8 cellular contexts compared by ENCODE assay signal in genomic region chr1:23168462-23169218, GRCh38. TPM values are rescaled to one million over a fixed set of nuclear protein-coding genes. Genes with fewer than 3 reads are reported as not detected.
DNase-seq lines count a peak whose midpoint lies in the region; ATAC-seq and TF ChIP-seq lines count a peak whose summit lies in the region.

Gene LUZP1, minus strand, starts transcription at chr1:23168856.

- no peaks in the 10 kb centered on the region for H3K27me3 ChIP-seq in duodenal mucosa (ENCODE audit: control insufficient read depth in 1 of 2, insufficient read depth in 2 of 2, low read length in 2 of 2)

- POLR2A ChIA-PET in activated CD8-positive, alpha-beta T cell treated with anti-CD3 and anti-CD28 coated beads, Interleukin-2, amount 10 ng/mL, durations not matched to agents 7 days and 5 days (lab: Charles Lee), result interaction anchor here (1.1 to 1.8 kb wide), 2 partner anchors 48 to 63 kb away, joined by 4 to 5 read pairs; no protein-coding TSS in a partner anchor

- CTCF ChIA-PET in activated CD8-positive, alpha-beta T cell treated with anti-CD3 and anti-CD28 coated beads, Interleukin-2, amount 10 ng/mL, durations not matched to agents 7 days and 5 days (lab: Charles Lee), result interaction anchor here (0.8 to 2.1 kb wide), 4 partner anchors 10 to 70 kb away, joined by 3 to 21 read pairs (median 9); no protein-coding TSS in a partner anchor

- ATAC-seq in HG03432 (IDR thresholded peaks at IDR 0.05; ENCODE audit: unreplicated experiment), result peak; percentile 73
- ATAC-seq in activated CD8-positive, alpha-beta T cell treated with anti-CD3 and anti-CD28 coated beads, Interleukin-2, amount 10 ng/mL, durations not matched to agents 7 days and 5 days, result peak; percentile 85

- no peaks in the 10 kb centered on the region for H3K9me3 Mint-ChIP-seq in activated CD8-positive, alpha-beta T cell treated with anti-CD3 and anti-CD28 coated beads, Interleukin-2, amount 10 ng/mL, durations not matched to agents 7 days and 5 days (ENCODE audit: insufficient read depth)

- TF ChIP-seq CTCF in lower leg skin (IDR thresholded peaks at IDR 0.05), result no peak

- H3K4me1 Mint-ChIP-seq in activated CD8-positive, alpha-beta T cell treated with anti-CD3 and anti-CD28 coated beads, Interleukin-2, amount 10 ng/mL, durations not matched to agents 7 days and 5 days (ENCODE audit: low read depth), result peaks cover 23% of the 10 kb centered on the region

- no peaks in the 10 kb centered on the region for H3K36me3 ChIP-seq in duodenal mucosa (ENCODE audit: control insufficient read depth in 1 of 2, insufficient read depth in 2 of 2, low read length in 2 of 2)

- H3K4me1 ChIP-seq in duodenal mucosa (ENCODE audit: control insufficient read depth in 1 of 2, insufficient read depth in 2 of 2, low read length in 2 of 2), result peaks cover 22 to 42% of the 10 kb centered on the region in 2 donors

- no peaks in the 10 kb centered on the region for H3K36me3 Mint-ChIP-seq in activated CD8-positive, alpha-beta T cell treated with anti-CD3 and anti-CD28 coated beads, Interleukin-2, amount 10 ng/mL, durations not matched to agents 7 days and 5 days (ENCODE audit: low read depth)

- H3K27me3 Mint-ChIP-seq in activated CD8-positive, alpha-beta T cell treated with anti-CD3 and anti-CD28 coated beads, Interleukin-2, amount 10 ng/mL, durations not matched to agents 7 days and 5 days (ENCODE audit: low read depth), result peaks cover 7% of the 10 kb centered on the region

- DNase-seq in NCI-H510A treated with DMSO at 0.1 percent for 48 hours (lab: John Stamatoyannopoulos, UW), result peak; percentile 51
- no peak for DNase-seq in NCI-H510A (lab: John Stamatoyannopoulos, UW)
- peak; percentile 63 for DNase-seq in NCI-H82 treated with DMSO at 0.1 percent for 48 hours (lab: John Stamatoyannopoulos, UW; ENCODE audit: unreplicated experiment)
- DNase-seq in activated CD8-positive, alpha-beta T cell treated with anti-CD3 and anti-CD28 coated beads, Interleukin-2, amount 10 ng/mL, durations not matched to agents 7 days and 5 days, result peak; percentile 90
- DNase-seq in lower leg skin (ENCODE audit: low spot score in 2 of 2), result peak; percentile 86 to 99
- DNase-seq in stimulated activated CD4-positive, alpha-beta T cell treated with anti-CD3 and anti-CD28 coated beads, Interleukin-4, amount 100 ng/mL, for 4 hours, result peak; percentile 80 to 86

- WGBS in lower leg skin, 2 donors, result 6% methylated on average over 56 of the region's 56 CpGs

- H3K9me3 ChIP-seq in duodenal mucosa (ENCODE audit: control insufficient read depth in 1 of 2, low read length in 2 of 2), result no peaks in the 10 kb centered on the region

- peak within 1 kb of the TSS; percentile 91 to 93 for H3K4me3 ChIP-seq in duodenal mucosa (ENCODE audit: low read depth in 1 of 2, low read length in 2 of 2)
- H3K4me3 ChIP-seq in lower leg skin (ENCODE audit: low read depth, poor library complexity, severe bottlenecking), result peak within 1 kb of the TSS; percentile 84

- H3K27ac Mint-ChIP-seq in activated CD8-positive, alpha-beta T cell treated with anti-CD3 and anti-CD28 coated beads, Interleukin-2, amount 10 ng/mL, durations not matched to agents 7 days and 5 days, result peak within 1 kb of the TSS; percentile 85

- TF ChIP-seq POLR2A in lower leg skin (IDR thresholded peaks at IDR 0.05), result peak in 1 of 2 donors; percentile 81

- peak within 1 kb of the TSS; percentile 84 to 87 for H3K9ac ChIP-seq in duodenal mucosa (ENCODE audit: low read depth in 1 of 2, low read length in 2 of 2)

- H3K27ac ChIP-seq in duodenal mucosa (ENCODE audit: low read depth, low read length), result peak within 1 kb of the TSS; percentile 83

- intact Hi-C loops in lower leg skin (cut with DNase I; ENCODE audit: low total_unique reads), result no loop called here

- H3K4me3 Mint-ChIP-seq in activated CD8-positive, alpha-beta T cell treated with anti-CD3 and anti-CD28 coated beads, Interleukin-2, amount 10 ng/mL, durations not matched to agents 7 days and 5 days, result peak within 1 kb of the TSS; percentile 92

RNA-seq across cellular contexts. Expression of gene LUZP1, which starts in this region (rescaled TPM):
- 10 to 100 TPM; 15.2 to 16.0 TPM for total RNA-seq in activated CD8-positive, alpha-beta T cell treated with anti-CD3 and anti-CD28 coated beads, Interleukin-2, amount 10 ng/mL, durations not matched to agents 7 days and 5 days
- 10 to 100 TPM; 14.2 to 25.5 (median 19.3) TPM for total RNA-seq in lower leg skin
